ENCODE assay signal across 25 cellular contexts in the genomic region with DNA sequence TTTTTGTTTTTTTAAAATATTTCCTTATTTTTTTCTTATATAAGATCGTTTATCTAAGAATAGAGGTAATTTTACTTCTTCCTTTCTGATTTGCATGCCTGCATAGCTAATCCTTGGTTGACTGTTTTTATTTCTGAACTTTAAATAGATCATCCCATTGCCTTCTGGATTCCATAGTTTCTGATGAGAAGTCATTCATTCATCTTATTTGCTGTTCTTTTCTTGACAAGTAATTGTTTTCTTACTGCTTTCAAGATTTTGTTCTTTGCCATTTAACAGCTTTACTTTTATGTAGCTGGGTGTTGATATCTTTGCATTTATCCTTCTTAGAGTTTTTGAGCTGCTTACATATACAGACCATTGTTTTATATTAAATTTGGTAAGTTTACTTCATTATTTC.
"Had no signal": no experiment of that assay in that cellular context is flagged by ENCODE, and none has a peak within 500 bp of the region (broad histone marks: within the 10 kb centered on the region; RNA-seq: fewer than 3 reads in every experiment).

No MANE protein-coding gene starts in this region.

- H3K36me3 ChIP-seq: adrenal gland, ascending aorta, colonic mucosa, heart right ventricle, lower lobe of right lung, uterus, WERI-Rb-1 had no signal

- H3K4me3 Mint-ChIP-seq: activated naive CD8-positive, alpha-beta T cell; naive B cell; neural crest cell; stimulated activated naive B cell treated with anti-CD40 and anti-IgM and Interleukin-4, amounts not matched to agents 10 μg/mL and 1 μg/mL and 100 μg/mL, for 72 hours had no signal

- H3K27ac ChIP-seq: adrenal gland, ascending aorta, colonic mucosa, heart right ventricle, lower lobe of right lung, testis, uterus, WERI-Rb-1 had no signal

- H3K27ac Mint-ChIP-seq: activated naive CD8-positive, alpha-beta T cell; naive B cell; stimulated activated naive B cell treated with anti-CD40 and anti-IgM and Interleukin-4, amounts not matched to agents 10 μg/mL and 1 μg/mL and 100 μg/mL, for 72 hours had no signal

- H3K4me3 ChIP-seq: adrenal gland, ascending aorta, colonic mucosa, heart right ventricle, lower lobe of right lung, mucosa of descending colon, testis, uterus had no signal

- H3K4me1 Mint-ChIP-seq: neural crest cell had no signal

- H3K27me3 ChIP-seq: ascending aorta, colonic mucosa, heart right ventricle, testis, uterus had no signal

- ATAC-seq: heart right ventricle; left colon; lower lobe of right lung; mucosa of descending colon; sciatic nerve; stimulated activated naive B cell treated with anti-CD40 and anti-IgM and Interleukin-4, amounts not matched to agents 10 μg/mL and 1 μg/mL and 100 μg/mL, for 72 hours had no signal

- H3K9me3 ChIP-seq: colonic mucosa, testis had no signal

- H3K4me1 ChIP-seq: adrenal gland, ascending aorta, colonic mucosa, heart right ventricle, lower lobe of right lung, testis, uterus had no signal

- DNase-seq: activated CD4-positive, alpha-beta T cell treated with anti-CD3 and anti-CD28 coated beads for 1 hour; activated CD4-positive, alpha-beta T cell treated with anti-CD3 and anti-CD28 coated beads, Interleukin-2, amount 50 U/mL, for 1 hour; activated T-cell treated with anti-CD3 and anti-CD28 coated beads, Interleukin-2, amount 50 U/mL, for 1 hour; adrenal gland; central memory CD4-positive, alpha-beta T cell; colonic mucosa; foreskin fibroblast; heart right ventricle; left colon; lower lobe of right lung; mesendoderm; mucosa of descending colon; naive B cell; occipital lobe; small intestine; stimulated activated CD4-positive, alpha-beta T cell treated with anti-CD3 and anti-CD28 coated beads, Interleukin-15, amount 100 ng/mL, for 24 hours; stimulated activated naive B cell treated with anti-CD40 and anti-IgM and Interleukin-4, amounts not matched to agents 10 μg/mL and 1 μg/mL and 100 μg/mL, for 72 hours; testis; trophoblast cell; uterus; WERI-Rb-1 had no signal
